In the genomic region with DNA sequence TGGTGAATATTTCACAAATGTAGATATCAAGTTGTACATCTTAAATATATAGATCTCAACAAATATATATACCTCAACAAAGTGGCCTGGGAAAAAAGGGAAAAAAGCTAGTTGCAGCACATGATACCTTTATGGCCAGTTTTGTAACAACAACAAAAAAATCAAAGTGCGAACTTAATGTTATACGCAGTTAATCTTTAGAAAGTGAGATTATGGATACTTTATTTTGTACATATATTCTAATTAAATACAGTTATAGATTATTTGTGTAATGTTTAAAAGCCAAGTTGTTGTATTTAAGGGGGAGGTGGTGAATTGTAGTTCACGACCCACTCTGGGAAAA, we compare ENCODE assay signal across 9 cellular contexts. TPM values are rescaled to one million over a fixed set of nuclear protein-coding genes. Genes with fewer than 3 reads are reported as not detected.
A peak's percentile ranks its signal among the peaks of the same experiment; 100 is the strongest.
DNase-seq lines count a peak whose midpoint lies in the region; ATAC-seq lines count a peak whose summit lies in the region.
"Had no signal": no experiment of that assay in that cellular context is flagged by ENCODE, and none has a peak within 500 bp of the region (broad histone marks: within the 10 kb centered on the region; RNA-seq: fewer than 3 reads in every experiment).

No MANE protein-coding gene starts in this region.

- H3K27ac Mint-ChIP-seq in T-helper 2 cell treated with Interferon-gamma antibody and Interleukin-4, amounts not matched to agents 5 μg/mL and 100 μg/mL, for 36 hours = no peak overlapping the region
- H3K27ac Mint-ChIP-seq in activated CD8-positive, alpha-beta T cell treated with anti-CD3 and anti-CD28 coated beads, Interleukin-2, amount 10 ng/mL, durations not matched to agents 7 days and 5 days = no peak overlapping the region
- H3K27ac Mint-ChIP-seq in immature natural killer cell = peak overlapping the region in 5 of 6 donors; percentile 39 to 86 (median 83)

- H3K4me3 ChIP-seq in stomach smooth muscle (ENCODE audit: low read length in 2 of 2) = peak overlapping the region; percentile 96

- peaks cover under 1 to 2% of the 10 kb centered on the region in 2 donors for H3K36me3 ChIP-seq in stomach smooth muscle (ENCODE audit: control insufficient read depth in 2 of 2, insufficient read depth in 2 of 2, low read length in 2 of 2)

- peaks cover 12% of the 10 kb centered on the region for H3K4me1 Mint-ChIP-seq in T-helper 2 cell treated with Interferon-gamma antibody and Interleukin-4, amounts not matched to agents 5 μg/mL and 100 μg/mL, for 36 hours (ENCODE audit: low read depth)
- peaks cover 29% of the 10 kb centered on the region for H3K4me1 Mint-ChIP-seq in activated CD8-positive, alpha-beta T cell treated with anti-CD3 and anti-CD28 coated beads, Interleukin-2, amount 10 ng/mL, durations not matched to agents 7 days and 5 days (ENCODE audit: low read depth)
- H3K4me1 Mint-ChIP-seq in immature natural killer cell = peaks cover 14 to 28% of the 10 kb centered on the region in 2 donors

- peak overlapping the region; percentile 87 for H3K4me3 Mint-ChIP-seq in T-helper 2 cell treated with Interferon-gamma antibody and Interleukin-4, amounts not matched to agents 5 μg/mL and 100 μg/mL, for 36 hours
- peak overlapping the region; percentile 86 for H3K4me3 Mint-ChIP-seq in activated CD8-positive, alpha-beta T cell treated with anti-CD3 and anti-CD28 coated beads, Interleukin-2, amount 10 ng/mL, durations not matched to agents 7 days and 5 days
- peak overlapping the region; percentile 51 to 91 (median 88) for H3K4me3 Mint-ChIP-seq in immature natural killer cell

- peaks cover 4% of the 10 kb centered on the region for H3K4me1 ChIP-seq in stomach smooth muscle (ENCODE audit: control insufficient read depth, insufficient read depth, low read length)

- H3K27ac ChIP-seq in stomach smooth muscle (ENCODE audit: low read length) = no peak overlapping the region

- peaks cover 25% of the 10 kb centered on the region for H3K9me3 Mint-ChIP-seq in T-helper 2 cell treated with Interferon-gamma antibody and Interleukin-4, amounts not matched to agents 5 μg/mL and 100 μg/mL, for 36 hours
- H3K9me3 Mint-ChIP-seq in activated CD8-positive, alpha-beta T cell treated with anti-CD3 and anti-CD28 coated beads, Interleukin-2, amount 10 ng/mL, durations not matched to agents 7 days and 5 days (ENCODE audit: insufficient read depth) = peaks cover 26% of the 10 kb centered on the region
- H3K9me3 Mint-ChIP-seq in immature natural killer cell = peaks cover 2 to 16% (median 10%) of the 10 kb centered on the region in 6 donors

- CTCF ChIA-PET in activated CD8-positive, alpha-beta T cell treated with anti-CD3 and anti-CD28 coated beads, Interleukin-2, amount 10 ng/mL, durations not matched to agents 7 days and 5 days (lab: Charles Lee) = interaction anchor here (1.2 to 1.7 kb wide), 3 partner anchors 37 to 150 kb away, joined by 4 to 5 read pairs (median 4); no protein-coding TSS in a partner anchor

- H3K27me3 ChIP-seq in stomach smooth muscle (ENCODE audit: control insufficient read depth in 1 of 2, insufficient read depth in 2 of 2, low read length in 2 of 2) = no peaks in the 10 kb centered on the region

- ATAC-seq in activated CD8-positive, alpha-beta T cell treated with anti-CD3 and anti-CD28 coated beads, Interleukin-2, amount 10 ng/mL, durations not matched to agents 7 days and 5 days = no peak

- H3K27me3 Mint-ChIP-seq in T-helper 2 cell treated with Interferon-gamma antibody and Interleukin-4, amounts not matched to agents 5 μg/mL and 100 μg/mL, for 36 hours (ENCODE audit: low read depth) = no peaks in the 10 kb centered on the region
- no peaks in the 10 kb centered on the region for H3K27me3 Mint-ChIP-seq in activated CD8-positive, alpha-beta T cell treated with anti-CD3 and anti-CD28 coated beads, Interleukin-2, amount 10 ng/mL, durations not matched to agents 7 days and 5 days (ENCODE audit: low read depth)
- peaks cover 4 to 7% (median 6%) of the 10 kb centered on the region in 3 donors for H3K27me3 Mint-ChIP-seq in immature natural killer cell (ENCODE audit: low read depth in 3 of 3)

- H3K36me3 Mint-ChIP-seq in T-helper 2 cell treated with Interferon-gamma antibody and Interleukin-4, amounts not matched to agents 5 μg/mL and 100 μg/mL, for 36 hours (ENCODE audit: low read depth) = peaks cover 27% of the 10 kb centered on the region
- H3K36me3 Mint-ChIP-seq in activated CD8-positive, alpha-beta T cell treated with anti-CD3 and anti-CD28 coated beads, Interleukin-2, amount 10 ng/mL, durations not matched to agents 7 days and 5 days (ENCODE audit: low read depth) = peaks cover 33% of the 10 kb centered on the region
- H3K36me3 Mint-ChIP-seq in immature natural killer cell = peaks cover 17 to 24% (median 17%) of the 10 kb centered on the region in 3 donors

- H3K9ac ChIP-seq in stomach smooth muscle (ENCODE audit: low read length in 2 of 2) = peak overlapping the region in 1 of 2 donors; percentile 92

- H3K9me3 ChIP-seq in stomach smooth muscle (ENCODE audit: control insufficient read depth in 2 of 2, low read length in 2 of 2) = peaks cover 4 to 17% of the 10 kb centered on the region in 2 donors

- POLR2A ChIA-PET in activated CD8-positive, alpha-beta T cell treated with anti-CD3 and anti-CD28 coated beads, Interleukin-2, amount 10 ng/mL, durations not matched to agents 7 days and 5 days (lab: Charles Lee) = interaction anchor here (0.6 kb wide), 1 partner anchor 145 kb away, joined by 3 read pairs; no protein-coding TSS in a partner anchor

- no peak for DNase-seq in T-helper 2 cell treated with Interferon-gamma antibody and Interleukin-4, amounts not matched to agents 5 μg/mL and 100 μg/mL, for 36 hours (ENCODE audit: low spot score)
- DNase-seq in T-helper 2 cell (no peak), immature natural killer cell (no peak), NOMO-1 treated with DMSO at 0.1 percent for 48 hours (lab: John Stamatoyannopoulos, UW; ENCODE audit: unreplicated experiment) (no peak), NCI-H345 (lab: John Stamatoyannopoulos, UW) (no peak), mesenteric fat pad (ENCODE audit: low spot score) (no peak)
- no peak for DNase-seq in activated CD8-positive, alpha-beta T cell treated with anti-CD3 and anti-CD28 coated beads, Interleukin-2, amount 10 ng/mL, durations not matched to agents 7 days and 5 days

RNA-seq across cellular contexts. Expression of a gene that starts 0.4 kb away (rescaled TPM):
- 10 to 100 TPM; 18.3 to 19.5 TPM for total RNA-seq in activated CD8-positive, alpha-beta T cell treated with anti-CD3 and anti-CD28 coated beads, Interleukin-2, amount 10 ng/mL, durations not matched to agents 7 days and 5 days
- 10 to 100 TPM in 2 of 3 donors, 1 to 10 TPM in 1; 5.6 to 23.0 (median 15.5) TPM for polyA plus RNA-seq in immature natural killer cell
- 6.2 TPM for total RNA-seq in mesenteric fat pad

RNA-seq across cellular contexts. Expression of a gene that starts 31.4 kb away (rescaled TPM):
- total RNA-seq in activated CD8-positive, alpha-beta T cell treated with anti-CD3 and anti-CD28 coated beads, Interleukin-2, amount 10 ng/mL, durations not matched to agents 7 days and 5 days = under 1 TPM in 1 of 2 experiments, not detected in 1; 0.13 TPM
- under 1 TPM in 2 of 3 donors, not detected in 1; 0.10 to 0.16 TPM for polyA plus RNA-seq in immature natural killer cell
- total RNA-seq in mesenteric fat pad = 10.2 TPM

RNA-seq across cellular contexts. Expression of a gene that starts 59.0 kb away (rescaled TPM):
- not detected for total RNA-seq in activated CD8-positive, alpha-beta T cell treated with anti-CD3 and anti-CD28 coated beads, Interleukin-2, amount 10 ng/mL, durations not matched to agents 7 days and 5 days
- not detected for polyA plus RNA-seq in immature natural killer cell
- 4.1 TPM for total RNA-seq in mesenteric fat pad
- total RNA-seq: M059J had no signal

Comparison
In these comparisons a context has a peak if more than half of its experiments do, and no peak if none do; other contexts are left out.
1. H3K27ac Mint-ChIP-seq: peak in immature natural killer cell (5 of 6); none in T-helper 2 cell treated with Interferon-gamma antibody and Interleukin-4, amounts not matched to agents 5 μg/mL and 100 μg/mL, for 36 hours (single experiment) and activated CD8-positive, alpha-beta T cell treated with anti-CD3 and anti-CD28 coated beads, Interleukin-2, amount 10 ng/mL, durations not matched to agents 7 days and 5 days (single experiment).
2. Peak in every context shown above with its lines, with median percentiles within 50 percentile points of each other: H3K4me3 Mint-ChIP-seq.